ENCODE assay signal across 23 cellular contexts in the genomic region with DNA sequence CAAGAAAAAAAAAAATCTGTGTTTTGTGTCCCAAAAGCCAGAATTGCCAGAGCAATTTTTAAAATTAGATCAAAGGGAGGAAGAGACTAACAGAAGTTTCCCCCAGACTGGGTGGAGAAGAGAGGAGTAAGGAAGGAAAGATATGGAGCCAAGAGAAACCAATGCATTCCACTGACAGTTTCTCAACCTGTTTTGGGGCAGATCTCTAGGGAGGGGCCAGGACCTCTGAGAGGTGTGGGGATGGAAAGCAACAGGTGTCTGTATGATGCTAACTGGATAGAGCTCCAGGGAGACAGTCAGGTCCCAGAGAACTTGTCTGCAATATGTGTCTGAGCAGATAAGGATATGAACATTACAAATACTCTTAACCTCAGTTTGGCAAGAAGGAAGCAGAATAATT.
"Had no signal": no experiment of that assay in that cellular context is flagged by ENCODE, and none has a peak within 500 bp of the region (broad histone marks: within the 10 kb centered on the region; RNA-seq: fewer than 3 reads in every experiment).

No MANE protein-coding gene starts in this region.

- H3K27me3 Mint-ChIP-seq: dendritic cell treated with granulocyte-macrophage colony-stimulating factor and Interleukin-4, amounts not matched to agents 40 ng/mL and 50 ng/mL, for 4 days had no signal

- ATAC-seq: effector memory CD8-positive, alpha-beta T cell; esophagus mucosa; gastrocnemius medialis; left cardiac atrium; left lung; left ventricle myocardium superior; lower lobe of right lung; mucosa of descending colon had no signal

- H3K4me1 Mint-ChIP-seq: endodermal cell, mesothelial cell of epicardium had no signal

- DNase-seq: colonic mucosa; cortex of kidney; effector CD8-positive, alpha-beta T cell; effector memory CD8-positive, alpha-beta T cell; endodermal cell; esophagus squamous epithelium; foreskin fibroblast; foreskin melanocyte; gastrocnemius medialis; glutamatergic neuron; head of caudate nucleus; heart right ventricle; hippocampal formation; left cardiac atrium; left lung; left ventricle myocardium superior; lower lobe of right lung; mesenchymal stem cell; mucosa of descending colon had no signal

- H3K27ac ChIP-seq: colonic mucosa, epithelial cell of prostate, esophagus squamous epithelium, gastrocnemius medialis, left lung, lower lobe of right lung had no signal

- H3K4me1 ChIP-seq: colonic mucosa, esophagus squamous epithelium, gastrocnemius medialis, left lung, lower lobe of right lung had no signal

- H3K4me3 Mint-ChIP-seq: dendritic cell treated with granulocyte-macrophage colony-stimulating factor and Interleukin-4, amounts not matched to agents 40 ng/mL and 50 ng/mL, for 4 days; effector memory CD8-positive, alpha-beta T cell; endodermal cell; mesothelial cell of epicardium had no signal

- H3K4me3 ChIP-seq: colonic mucosa, esophagus squamous epithelium, gastrocnemius medialis, heart right ventricle, left lung, lower lobe of right lung, mucosa of descending colon had no signal

- H3K27ac Mint-ChIP-seq: dendritic cell treated with granulocyte-macrophage colony-stimulating factor and Interleukin-4, amounts not matched to agents 40 ng/mL and 50 ng/mL, for 4 days; effector memory CD8-positive, alpha-beta T cell; endodermal cell; mesothelial cell of epicardium had no signal

- H3K9me3 ChIP-seq: colonic mucosa, esophagus squamous epithelium, gastrocnemius medialis, heart right ventricle, left lung, lower lobe of right lung, mucosa of descending colon had no signal

- H3K36me3 Mint-ChIP-seq: mesothelial cell of epicardium had no signal

- H3K9me3 Mint-ChIP-seq: dendritic cell treated with granulocyte-macrophage colony-stimulating factor and Interleukin-4, amounts not matched to agents 40 ng/mL and 50 ng/mL, for 4 days; effector memory CD8-positive, alpha-beta T cell; endodermal cell; mesothelial cell of epicardium had no signal

- H3K36me3 ChIP-seq: colonic mucosa, esophagus squamous epithelium, gastrocnemius medialis, heart right ventricle, left lung, lower lobe of right lung had no signal
